17 cellular contexts compared by ENCODE assay signal in the genomic region with DNA sequence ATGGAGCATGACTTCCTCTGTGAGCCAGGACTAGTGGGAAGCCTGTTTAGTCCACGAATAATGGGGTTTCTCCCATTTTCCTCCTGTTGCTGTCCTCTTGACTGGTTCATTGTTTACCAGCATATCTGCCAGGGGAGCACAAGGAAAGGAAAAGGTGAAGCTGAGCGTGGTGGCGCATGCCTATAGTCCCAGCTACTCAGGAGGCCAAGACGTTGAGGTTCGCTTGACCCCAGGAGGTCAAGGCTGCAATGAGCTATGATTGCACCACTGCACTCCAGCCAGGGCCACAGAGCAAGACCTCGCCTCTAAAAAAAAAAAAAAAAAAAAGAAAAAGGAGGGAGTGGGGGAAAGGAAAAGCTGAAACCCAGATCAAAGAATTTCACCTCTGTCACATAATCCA. TPM values are rescaled to one million over a fixed set of nuclear protein-coding genes. Genes with fewer than 3 reads are reported as not detected.
DNase-seq lines count a peak whose midpoint lies in the region; ATAC-seq and TF ChIP-seq lines count a peak whose summit lies in the region.
"Had no signal": no experiment of that assay in that cellular context is flagged by ENCODE, and none has a peak within 500 bp of the region (broad histone marks: within the 10 kb centered on the region; RNA-seq: fewer than 3 reads in every experiment).

No MANE protein-coding gene starts in this region.

- H3K36me3 Mint-ChIP-seq in activated naive CD4-positive, alpha-beta T cell treated with anti-CD3 and anti-CD28 coated beads, Interleukin-2, amount 10 ng/mL, durations not matched to agents 7 days and 5 days: peaks cover 6% of the 10 kb centered on the region
- peaks cover 9 to 18% of the 10 kb centered on the region in 2 donors for H3K36me3 Mint-ChIP-seq in activated naive CD4-positive, alpha-beta T cell treated with anti-CD3 and anti-CD28 coated beads, Interleukin-2, amount 50 U/mL, for 72 hours
- H3K36me3 Mint-ChIP-seq in activated T-helper 2 cell treated with anti-CD3 and anti-CD28 coated beads, Interferon-gamma antibody, Interleukin-2, Interleukin-4, amounts not matched to agents 10 μg/mL and 5 μg/mL and 100 μg/mL, durations not matched to agents 14 hours and 24 hours and 36 hours (ENCODE audit: low read depth): peaks cover 6% of the 10 kb centered on the region
- peaks cover 36% of the 10 kb centered on the region for H3K36me3 Mint-ChIP-seq in stimulated activated effector memory CD8-positive, alpha-beta T cell treated with anti-CD3 and anti-CD28 coated beads, Interleukin-12 subunit alpha, Interleukin-12 subunit beta, amount 100 ng/mL, for 72 hours

- H3K4me3 ChIP-seq in NB4 (ENCODE audit: low read depth, low read length): no peak overlapping the region
- H3K4me3 ChIP-seq: dorsolateral prefrontal cortex, GM23248, lung had no signal

- peaks cover 92% of the 10 kb centered on the region for H3K4me1 Mint-ChIP-seq in activated naive CD4-positive, alpha-beta T cell treated with anti-CD3 and anti-CD28 coated beads, Interleukin-2, amount 10 ng/mL, durations not matched to agents 7 days and 5 days
- peaks cover 88% of the 10 kb centered on the region for H3K4me1 Mint-ChIP-seq in activated T-helper 2 cell treated with anti-CD3 and anti-CD28 coated beads, Interferon-gamma antibody, Interleukin-2, Interleukin-4, amounts not matched to agents 10 μg/mL and 5 μg/mL and 100 μg/mL, durations not matched to agents 14 hours and 24 hours and 36 hours (ENCODE audit: low read depth)
- H3K4me1 Mint-ChIP-seq in stimulated activated effector memory CD8-positive, alpha-beta T cell treated with anti-CD3 and anti-CD28 coated beads, Interleukin-12 subunit alpha, Interleukin-12 subunit beta, amount 100 ng/mL, for 72 hours: peaks cover 92% of the 10 kb centered on the region
- H3K4me1 Mint-ChIP-seq: neural crest cell had no signal

- intact Hi-C loops in activated T-helper 2 cell treated with anti-CD3 and anti-CD28 coated beads, Interferon-gamma antibody, Interleukin-2, Interleukin-4, amounts not matched to agents 10 μg/mL and 5 μg/mL and 100 μg/mL, durations not matched to agents 14 hours and 24 hours and 36 hours (cut with micrococcal nuclease): loop anchor here (2.0 to 10.0 kb wide), 2 partner anchors 17 to 437 kb away; no protein-coding TSS in a partner anchor

- DNase-seq in activated naive CD4-positive, alpha-beta T cell treated with anti-CD3 and anti-CD28 coated beads, Interleukin-2, amount 10 ng/mL, durations not matched to agents 7 days and 5 days: no peak
- DNase-seq in activated naive CD4-positive, alpha-beta T cell treated with anti-CD3 and anti-CD28 coated beads, Interleukin-2, amount 50 U/mL, for 72 hours (ENCODE audit: low spot score in 2 of 2): no peak
- DNase-seq in NB4 (ENCODE audit: low read depth): peak; percentile 51
- DNase-seq in activated T-helper 2 cell treated with anti-CD3 and anti-CD28 coated beads, Interferon-gamma antibody, Interleukin-2, Interleukin-4, amounts not matched to agents 10 μg/mL and 5 μg/mL and 100 μg/mL, durations not matched to agents 14 hours and 24 hours and 36 hours (ENCODE audit: low spot score): no peak
- no peak for DNase-seq in stimulated activated effector memory CD8-positive, alpha-beta T cell treated with anti-CD3 and anti-CD28 coated beads, Interleukin-12 subunit alpha, Interleukin-12 subunit beta, amount 100 ng/mL, for 72 hours (ENCODE audit: low spot score in 2 of 2)
- DNase-seq in DMS 273 (lab: John Stamatoyannopoulos, UW; ENCODE audit: unreplicated experiment): no peak
- no peak for DNase-seq in nucleus accumbens (lab: John Stamatoyannopoulos, UW)
- DNase-seq: activated gamma-delta T cell, Calu3, dorsolateral prefrontal cortex, GM23248, NCI-H1105 treated with DMSO at 0.1 percent for 48 hours, retina had no signal

- no peak for TF ChIP-seq POLR2A in NB4 (IDR thresholded peaks at IDR 0.05; ENCODE audit: extremely low read depth, insufficient read length)

- ATAC-seq in activated naive CD4-positive, alpha-beta T cell treated with anti-CD3 and anti-CD28 coated beads, Interleukin-2, amount 50 U/mL, for 72 hours: no peak
- ATAC-seq in stimulated activated effector memory CD8-positive, alpha-beta T cell treated with anti-CD3 and anti-CD28 coated beads, Interleukin-12 subunit alpha, Interleukin-12 subunit beta, amount 100 ng/mL, for 72 hours: no peak
- ATAC-seq in HG03175 (IDR thresholded peaks at IDR 0.05; ENCODE audit: unreplicated experiment): no peak

- peak overlapping the region; percentile 70 for H3K4me3 Mint-ChIP-seq in activated naive CD4-positive, alpha-beta T cell treated with anti-CD3 and anti-CD28 coated beads, Interleukin-2, amount 10 ng/mL, durations not matched to agents 7 days and 5 days
- H3K4me3 Mint-ChIP-seq in activated T-helper 2 cell treated with anti-CD3 and anti-CD28 coated beads, Interferon-gamma antibody, Interleukin-2, Interleukin-4, amounts not matched to agents 10 μg/mL and 5 μg/mL and 100 μg/mL, durations not matched to agents 14 hours and 24 hours and 36 hours (ENCODE audit: low read depth): peak overlapping the region; percentile 85
- H3K4me3 Mint-ChIP-seq in stimulated activated effector memory CD8-positive, alpha-beta T cell treated with anti-CD3 and anti-CD28 coated beads, Interleukin-12 subunit alpha, Interleukin-12 subunit beta, amount 100 ng/mL, for 72 hours: peak overlapping the region; percentile 75
- H3K4me3 Mint-ChIP-seq: neural crest cell had no signal

- CTCF ChIA-PET in activated naive CD4-positive, alpha-beta T cell treated with anti-CD3 and anti-CD28 coated beads, Interleukin-2, amount 10 ng/mL, durations not matched to agents 7 days and 5 days (lab: Charles Lee): interaction anchor here (0.9 to 7.3 kb wide), 7 partner anchors 13 to 53 kb away, joined by 3 to 69 read pairs (median 5); no protein-coding TSS in a partner anchor

- TF ChIP-seq CTCF in NB4 (IDR thresholded peaks at IDR 0.05; ENCODE audit: low read depth, low read length): no peak

- peaks cover 4% of the 10 kb centered on the region for H3K9me3 Mint-ChIP-seq in activated naive CD4-positive, alpha-beta T cell treated with anti-CD3 and anti-CD28 coated beads, Interleukin-2, amount 10 ng/mL, durations not matched to agents 7 days and 5 days
- peaks cover 0 to 4% of the 10 kb centered on the region in 2 donors for H3K9me3 Mint-ChIP-seq in activated naive CD4-positive, alpha-beta T cell treated with anti-CD3 and anti-CD28 coated beads, Interleukin-2, amount 50 U/mL, for 72 hours
- peaks cover 4% of the 10 kb centered on the region for H3K9me3 Mint-ChIP-seq in activated T-helper 2 cell treated with anti-CD3 and anti-CD28 coated beads, Interferon-gamma antibody, Interleukin-2, Interleukin-4, amounts not matched to agents 10 μg/mL and 5 μg/mL and 100 μg/mL, durations not matched to agents 14 hours and 24 hours and 36 hours
- no peaks in the 10 kb centered on the region for H3K9me3 Mint-ChIP-seq in stimulated activated effector memory CD8-positive, alpha-beta T cell treated with anti-CD3 and anti-CD28 coated beads, Interleukin-12 subunit alpha, Interleukin-12 subunit beta, amount 100 ng/mL, for 72 hours
- H3K9me3 Mint-ChIP-seq: neural crest cell had no signal

- peak overlapping the region; percentile 97 for H3K27ac Mint-ChIP-seq in activated naive CD4-positive, alpha-beta T cell treated with anti-CD3 and anti-CD28 coated beads, Interleukin-2, amount 10 ng/mL, durations not matched to agents 7 days and 5 days
- peak overlapping the region in 1 of 2 donors; percentile 96 for H3K27ac Mint-ChIP-seq in activated naive CD4-positive, alpha-beta T cell treated with anti-CD3 and anti-CD28 coated beads, Interleukin-2, amount 50 U/mL, for 72 hours
- peak overlapping the region; percentile 99 for H3K27ac Mint-ChIP-seq in activated T-helper 2 cell treated with anti-CD3 and anti-CD28 coated beads, Interferon-gamma antibody, Interleukin-2, Interleukin-4, amounts not matched to agents 10 μg/mL and 5 μg/mL and 100 μg/mL, durations not matched to agents 14 hours and 24 hours and 36 hours
- no peak overlapping the region for H3K27ac Mint-ChIP-seq in stimulated activated effector memory CD8-positive, alpha-beta T cell treated with anti-CD3 and anti-CD28 coated beads, Interleukin-12 subunit alpha, Interleukin-12 subunit beta, amount 100 ng/mL, for 72 hours

- H3K27me3 Mint-ChIP-seq in activated naive CD4-positive, alpha-beta T cell treated with anti-CD3 and anti-CD28 coated beads, Interleukin-2, amount 10 ng/mL, durations not matched to agents 7 days and 5 days: no peaks in the 10 kb centered on the region
- H3K27me3 Mint-ChIP-seq in activated T-helper 2 cell treated with anti-CD3 and anti-CD28 coated beads, Interferon-gamma antibody, Interleukin-2, Interleukin-4, amounts not matched to agents 10 μg/mL and 5 μg/mL and 100 μg/mL, durations not matched to agents 14 hours and 24 hours and 36 hours (ENCODE audit: low read depth): no peaks in the 10 kb centered on the region

RNA-seq across cellular contexts. Expression of a gene that starts 5.8 kb away (rescaled TPM):
- total RNA-seq in activated naive CD4-positive, alpha-beta T cell treated with anti-CD3 and anti-CD28 coated beads, Interleukin-2, amount 50 U/mL, for 72 hours: 100 to 1,000 TPM; 531 to 706 TPM
- 1,777 and 1,808 TPM in 2 replicates for total RNA-seq in activated T-helper 2 cell treated with anti-CD3 and anti-CD28 coated beads, Interferon-gamma antibody, Interleukin-2, Interleukin-4, amounts not matched to agents 10 μg/mL and 5 μg/mL and 100 μg/mL, durations not matched to agents 14 hours and 24 hours and 36 hours
- total RNA-seq: Calu3, glomerular endothelial cell, GM23248, neural crest cell had no signal

RNA-seq across cellular contexts. Expression of a gene that starts 20.8 kb away (rescaled TPM):
- total RNA-seq in activated naive CD4-positive, alpha-beta T cell treated with anti-CD3 and anti-CD28 coated beads, Interleukin-2, amount 50 U/mL, for 72 hours: 100 to 1,000 TPM; 141 to 227 TPM
- 257 and 266 TPM in 2 replicates for total RNA-seq in activated T-helper 2 cell treated with anti-CD3 and anti-CD28 coated beads, Interferon-gamma antibody, Interleukin-2, Interleukin-4, amounts not matched to agents 10 μg/mL and 5 μg/mL and 100 μg/mL, durations not matched to agents 14 hours and 24 hours and 36 hours
